1 cellular context compared by ENCODE assay signal in genomic region chr11:129610545-129610944, GRCh38.
TF ChIP-seq lines count a peak whose summit lies in the region.

No MANE protein-coding gene starts in this region.

TF ChIP-seq in HepG2, 621 proteins besides CTCF, POLR2A, EP300 and RAD21:
- no peak for TF ChIP-seq CBX2 (IDR thresholded peaks at IDR 0.05; ENCODE audit: low read depth, low read length)
- TF ChIP-seq CBX2 (CRISPR knock-in tag; IDR thresholded peaks at IDR 0.05; ENCODE audit: low read depth) = no peak
- 0 out of 2 replicates have a peak, but pooled peaks have one; percentile 32 for TF ChIP-seq MAFF (IDR thresholded peaks at IDR 0.05; ENCODE audit: low read depth, low read length)
- TF ChIP-seq MAFK (conservative IDR thresholded peaks at IDR 0.05 in 1 of 2, IDR thresholded peaks at IDR 0.05 in 1 of 2; ENCODE audit: low read length in 2 of 2) = peak; percentile 30 to 54; a peak in 1 of 4 replicates
